In genomic region chr14:105473033-105473676, GRCh38 we compare ENCODE assay signal across 8 cellular contexts.
DNase-seq lines count a peak whose midpoint lies in the region; TF ChIP-seq lines count a peak whose summit lies in the region.

No MANE protein-coding gene starts in this region.

- H3K9ac ChIP-seq in BLaER1 (no peak overlapping the region), duodenal mucosa (ENCODE audit: low read depth in 1 of 2, low read length in 2 of 2) (peak overlapping the region in 1 of 2 donors; percentile 32)

- H2AFZ ChIP-seq in neuron (ENCODE audit: low read depth, low read length), result no peak overlapping the region

- peaks cover 82% of the 10 kb centered on the region for H4K20me1 ChIP-seq in BLaER1

- H3K4me1 ChIP-seq in BLaER1 (peaks cover 89% of the 10 kb centered on the region), duodenal mucosa (ENCODE audit: control insufficient read depth in 1 of 2, insufficient read depth in 2 of 2, low read length in 2 of 2) (peaks cover 23 to 34% of the 10 kb centered on the region in 2 donors), neuron (ENCODE audit: insufficient read depth, low read length) (peaks cover 58% of the 10 kb centered on the region)

- H3K36me3 ChIP-seq in BLaER1 (peaks cover 13% of the 10 kb centered on the region), duodenal mucosa (ENCODE audit: control insufficient read depth in 1 of 2, insufficient read depth in 2 of 2, low read length in 2 of 2) (peaks cover 0 to under 1% of the 10 kb centered on the region in 2 donors), neuron (ENCODE audit: insufficient read depth, low read length) (peaks cover 6% of the 10 kb centered on the region)

- DNase-seq in LNCaP clone FGC (ENCODE audit: low read depth) (no peak), SHP77 treated with DMSO at 0.1 percent for 48 hours (lab: John Stamatoyannopoulos, UW) (no peak), GM10266 (ENCODE audit: extremely low spot score) (no peak), SHP77 (lab: John Stamatoyannopoulos, UW) (no peak), NOMO-1 treated with dmso at 0.1 percent for 144 hours (lab: John Stamatoyannopoulos, UW; ENCODE audit: unreplicated experiment) (no peak)

- H3K27ac ChIP-seq in BLaER1 (no peak overlapping the region), duodenal mucosa (ENCODE audit: low read depth, low read length) (peak overlapping the region; percentile 67)

- no peaks in the 10 kb centered on the region for H3K9me3 ChIP-seq in BLaER1
- H3K9me3 ChIP-seq in duodenal mucosa (ENCODE audit: control insufficient read depth in 1 of 2, low read length in 2 of 2), result no peaks in the 10 kb centered on the region
- no peaks in the 10 kb centered on the region for H3K9me3 ChIP-seq in neuron (ENCODE audit: low read length)

- H3K27me3 ChIP-seq in BLaER1 (peaks cover 35% of the 10 kb centered on the region), duodenal mucosa (ENCODE audit: control insufficient read depth in 1 of 2, insufficient read depth in 2 of 2, low read length in 2 of 2) (peaks cover 29% of the 10 kb centered on the region in 2 donors), neuron (ENCODE audit: insufficient read depth, low read length) (no peaks in the 10 kb centered on the region)

- H3K4me2 ChIP-seq in BLaER1, result peak overlapping the region; percentile 100

- H3K4me3 ChIP-seq in BLaER1 (peak overlapping the region; percentile 76), LNCaP clone FGC (ENCODE audit: low read depth, low read length) (peak overlapping the region; percentile 51), duodenal mucosa (ENCODE audit: low read depth in 1 of 2, low read length in 2 of 2) (peak overlapping the region; percentile 43 to 57), neuron (ENCODE audit: low read length) (peak overlapping the region; percentile 30)

- no peak for TF ChIP-seq CTCF in LNCaP clone FGC (IDR thresholded peaks at IDR 0.05; ENCODE audit: control insufficient read depth, extremely low read depth, insufficient read depth)
- TF ChIP-seq CTCF in GM10266 (IDR thresholded peaks at IDR 0.05; ENCODE audit: control insufficient read depth, insufficient read depth, low read depth, missing control alignments), result no peak
